Comparison of ENCODE assay signal across 16 cellular contexts in genomic region chr14:101097109-101097793, GRCh38.
"Had no signal": no experiment of that assay in that cellular context is flagged by ENCODE, and none has a peak within 500 bp of the region (broad histone marks: within the 10 kb centered on the region; RNA-seq: fewer than 3 reads in every experiment).

No MANE protein-coding gene starts in this region.

- H3K4me1 ChIP-seq: breast epithelium, heart left ventricle had no signal

- DNase-seq: activated B cell treated with CpG ODN at 0.5 μM for 24 hours; activated CD4-positive, alpha-beta T cell treated with anti-CD3 and anti-CD28 coated beads for 48 hours; activated naive CD4-positive, alpha-beta T cell treated with anti-CD3 and anti-CD28 coated beads for 36 hours; activated naive CD8-positive, alpha-beta T cell treated with anti-CD3 and anti-CD28 coated beads, Interleukin-2, amount 50 U/mL, for 24 hours; activated T-cell treated with anti-CD3 and anti-CD28 coated beads for 4 hours; aorta; dorsolateral prefrontal cortex; foreskin melanocyte; heart left ventricle; stimulated activated CD4-positive, alpha-beta T cell treated with anti-CD3 and anti-CD28 coated beads, Interleukin-2, amount 100 ng/mL, for 24 hours; T-helper 17 cell had no signal

- H3K4me3 Mint-ChIP-seq: activated B cell treated with CpG ODN at 0.5 μM for 24 hours; activated naive CD4-positive, alpha-beta T cell treated with anti-CD3 and anti-CD28 coated beads for 36 hours; activated naive CD8-positive, alpha-beta T cell treated with anti-CD3 and anti-CD28 coated beads, Interleukin-2, amount 50 U/mL, for 24 hours; activated T-helper 17 cell treated with anti-CD3 and anti-CD28 coated beads, Interleukin-2, amount 50 U/mL, for 72 hours; neural crest cell; stimulated activated effector memory CD8-positive, alpha-beta T cell treated with anti-CD3 and anti-CD28 coated beads, Interleukin-12 subunit alpha, Interleukin-12 subunit beta, amount 100 ng/mL, for 72 hours; T-helper 17 cell had no signal

- H3K36me3 ChIP-seq: breast epithelium, heart left ventricle had no signal

- H3K27ac ChIP-seq: breast epithelium, dorsolateral prefrontal cortex, heart left ventricle had no signal

- H3K4me3 ChIP-seq: breast epithelium, dorsolateral prefrontal cortex, heart left ventricle, lung had no signal

- H3K27ac Mint-ChIP-seq: activated B cell treated with CpG ODN at 0.5 μM for 24 hours; activated naive CD4-positive, alpha-beta T cell treated with anti-CD3 and anti-CD28 coated beads for 36 hours; activated naive CD8-positive, alpha-beta T cell treated with anti-CD3 and anti-CD28 coated beads, Interleukin-2, amount 50 U/mL, for 24 hours; activated T-helper 17 cell treated with anti-CD3 and anti-CD28 coated beads, Interleukin-2, amount 50 U/mL, for 72 hours; stimulated activated effector memory CD8-positive, alpha-beta T cell treated with anti-CD3 and anti-CD28 coated beads, Interleukin-12 subunit alpha, Interleukin-12 subunit beta, amount 100 ng/mL, for 72 hours; T-helper 17 cell had no signal

- H3K36me3 Mint-ChIP-seq: stimulated activated effector memory CD8-positive, alpha-beta T cell treated with anti-CD3 and anti-CD28 coated beads, Interleukin-12 subunit alpha, Interleukin-12 subunit beta, amount 100 ng/mL, for 72 hours had no signal

- ATAC-seq: activated naive CD8-positive, alpha-beta T cell treated with anti-CD3 and anti-CD28 coated beads, Interleukin-2, amount 50 U/mL, for 24 hours; activated T-helper 17 cell treated with anti-CD3 and anti-CD28 coated beads, Interleukin-2, amount 50 U/mL, for 72 hours; heart left ventricle; stimulated activated effector memory CD8-positive, alpha-beta T cell treated with anti-CD3 and anti-CD28 coated beads, Interleukin-12 subunit alpha, Interleukin-12 subunit beta, amount 100 ng/mL, for 72 hours; T-helper 17 cell had no signal

- H3K27me3 ChIP-seq: breast epithelium had no signal

- H3K4me1 Mint-ChIP-seq: activated B cell treated with CpG ODN at 0.5 μM for 24 hours; activated naive CD8-positive, alpha-beta T cell treated with anti-CD3 and anti-CD28 coated beads, Interleukin-2, amount 50 U/mL, for 24 hours; activated T-helper 17 cell treated with anti-CD3 and anti-CD28 coated beads, Interleukin-2, amount 50 U/mL, for 72 hours; neural crest cell; stimulated activated effector memory CD8-positive, alpha-beta T cell treated with anti-CD3 and anti-CD28 coated beads, Interleukin-12 subunit alpha, Interleukin-12 subunit beta, amount 100 ng/mL, for 72 hours; T-helper 17 cell had no signal

- H3K9me3 Mint-ChIP-seq: activated naive CD8-positive, alpha-beta T cell treated with anti-CD3 and anti-CD28 coated beads, Interleukin-2, amount 50 U/mL, for 24 hours; activated T-helper 17 cell treated with anti-CD3 and anti-CD28 coated beads, Interleukin-2, amount 50 U/mL, for 72 hours; stimulated activated effector memory CD8-positive, alpha-beta T cell treated with anti-CD3 and anti-CD28 coated beads, Interleukin-12 subunit alpha, Interleukin-12 subunit beta, amount 100 ng/mL, for 72 hours had no signal
